Comparison of ENCODE assay signal across 8 cellular contexts in genomic region chr4:99563310-99564186, GRCh38. TPM values are rescaled to one million over a fixed set of nuclear protein-coding genes. Genes with fewer than 3 reads are reported as not detected.
DNase-seq lines count a peak whose midpoint lies in the region; ATAC-seq and TF ChIP-seq lines count a peak whose summit lies in the region.

Gene TRMT10A, minus strand, starts transcription at chr4:99564039. Its CDS starts 4,701 bp downstream, at chr4:99559338.

- peak within 1 kb of the TSS; percentile 100 for H3K27ac Mint-ChIP-seq in nephron progenitor cell
- H3K27ac Mint-ChIP-seq in stimulated activated naive CD8-positive, alpha-beta T cell treated with anti-CD3 and anti-CD28 coated beads, Interleukin-15, amount 100 ng/mL, for 72 hours: peak within 1 kb of the TSS; percentile 98 to 99

- peaks cover 25% of the 10 kb centered on the region for H3K4me1 Mint-ChIP-seq in nephron progenitor cell
- H3K4me1 Mint-ChIP-seq in stimulated activated naive CD8-positive, alpha-beta T cell treated with anti-CD3 and anti-CD28 coated beads, Interleukin-15, amount 100 ng/mL, for 72 hours: peaks cover 13% of the 10 kb centered on the region

- no peak for TF ChIP-seq CTCF in nephron progenitor cell (IDR thresholded peaks at IDR 0.05)

- peak within 1 kb of the TSS; percentile 98 for H3K4me3 Mint-ChIP-seq in nephron progenitor cell
- peak within 1 kb of the TSS; percentile 89 to 95 for H3K4me3 Mint-ChIP-seq in stimulated activated naive CD8-positive, alpha-beta T cell treated with anti-CD3 and anti-CD28 coated beads, Interleukin-15, amount 100 ng/mL, for 72 hours

- peak; percentile 95 for ATAC-seq in stimulated activated naive CD8-positive, alpha-beta T cell treated with anti-CD3 and anti-CD28 coated beads, Interleukin-15, amount 100 ng/mL, for 72 hours

- H3K36me3 Mint-ChIP-seq in nephron progenitor cell (ENCODE audit: low read depth): no peaks in the 10 kb centered on the region

- peak; percentile 99 for DNase-seq in ELF-1 (ENCODE audit: low read depth, low spot score)
- peak; percentile 76 for DNase-seq in H7
- peak; percentile 94 for DNase-seq in M059J (ENCODE audit: low read depth)
- DNase-seq in SHP77 (lab: John Stamatoyannopoulos, UW): peak; percentile 91
- peak; percentile 90 for DNase-seq in activated gamma-delta T cell treated with Interleukin-2 at 50 U/mL for 16 hours
- DNase-seq in fibroblast of the conjunctiva (ENCODE audit: low read depth): peak; percentile 97
- peak; percentile 95 for DNase-seq in nephron progenitor cell
- DNase-seq in stimulated activated naive CD8-positive, alpha-beta T cell treated with anti-CD3 and anti-CD28 coated beads, Interleukin-15, amount 100 ng/mL, for 72 hours: peak; percentile 93 to 96

- no peaks in the 10 kb centered on the region for H3K27me3 ChIP-seq in H7 (ENCODE audit: control insufficient read depth, insufficient read depth, low read length)

- no peaks in the 10 kb centered on the region for H3K36me3 ChIP-seq in H7 (replicated peaks; ENCODE audit: control insufficient read depth, insufficient read depth, low read length)

- H3K9me3 Mint-ChIP-seq in nephron progenitor cell: no peaks in the 10 kb centered on the region
- H3K9me3 Mint-ChIP-seq in stimulated activated naive CD8-positive, alpha-beta T cell treated with anti-CD3 and anti-CD28 coated beads, Interleukin-15, amount 100 ng/mL, for 72 hours: no peaks in the 10 kb centered on the region

- peak within 1 kb of the TSS; percentile 52 for H3K4me3 ChIP-seq in H7 (ENCODE audit: insufficient read depth, low read depth, low read length)

- peaks cover 19% of the 10 kb centered on the region for H3K27me3 Mint-ChIP-seq in nephron progenitor cell (ENCODE audit: low read depth, poor library complexity)
- peaks cover 24% of the 10 kb centered on the region for H3K27me3 Mint-ChIP-seq in stimulated activated naive CD8-positive, alpha-beta T cell treated with anti-CD3 and anti-CD28 coated beads, Interleukin-15, amount 100 ng/mL, for 72 hours

RNA-seq across cellular contexts. Expression of gene TRMT10A, which starts in this region (rescaled TPM):
- total RNA-seq in H7 (2014; rRNA removed; shearing (Covaris generic)): 3.8 and 6.5 TPM in 2 replicates
- 3.4 and 3.7 TPM in 2 replicates for total RNA-seq in M059J (2014; rRNA removed; shearing (Covaris generic))

Comparison
In these comparisons a context has a peak if more than half of its experiments do, and no peak if none do; other contexts are left out.
1. Peak in every context shown above with its lines: DNase-seq, ATAC-seq and H3K4me3 ChIP-seq.